11 cellular contexts compared by ENCODE assay signal in the genomic region with DNA sequence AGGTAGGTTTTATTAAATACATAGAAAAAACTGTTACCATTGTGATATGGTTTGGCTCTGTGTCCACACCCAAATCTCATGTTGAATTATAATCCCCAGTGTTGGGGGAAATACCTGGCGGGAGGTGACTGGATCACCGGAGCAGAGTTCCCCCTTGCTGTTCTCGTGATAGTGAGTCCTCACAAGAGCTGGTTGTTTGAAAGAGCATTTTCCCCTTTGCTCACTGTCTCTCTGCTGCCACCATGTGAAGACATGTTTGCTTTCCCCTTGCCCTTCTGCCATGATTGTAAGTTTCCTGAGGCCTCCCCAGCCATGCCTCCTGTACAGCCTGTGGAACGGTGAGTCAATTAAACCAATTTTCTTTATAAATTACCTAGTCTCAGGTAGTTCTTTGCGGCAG.
A peak's percentile ranks its signal among the peaks of the same experiment; 100 is the strongest.
DNase-seq lines count a peak whose midpoint lies in the region; ATAC-seq, FAIRE-seq and TF ChIP-seq lines count a peak whose summit lies in the region.
"Had no signal": no experiment of that assay in that cellular context is flagged by ENCODE, and none has a peak within 500 bp of the region (broad histone marks: within the 10 kb centered on the region; RNA-seq: fewer than 3 reads in every experiment).

No MANE protein-coding gene starts in this region.

- ATAC-seq in GM18867 (IDR thresholded peaks at IDR 0.05; ENCODE audit: unreplicated experiment): peak; percentile 64

- no peaks in the 10 kb centered on the region for H3K27me3 Mint-ChIP-seq in endothelial cell (ENCODE audit: unreplicated experiment)

- no peaks in the 10 kb centered on the region for H3K9me3 Mint-ChIP-seq in endothelial cell (ENCODE audit: unreplicated experiment)
- H3K9me3 Mint-ChIP-seq: mesothelial cell of epicardium had no signal

- DNase-seq in AG10803 (ENCODE audit: low read depth) (peak; percentile 6), NCI-H526 treated with DMSO at 0.1 percent for 48 hours (lab: John Stamatoyannopoulos, UW) (peak; percentile 24), endothelial cell (ENCODE audit: low spot score) (peak; percentile 7), urothelium cell line (ENCODE audit: low spot score) (no peak), iPS-NIHi11 (ENCODE audit: low spot score) (no peak), NCI-H1436 treated with DMSO at 0.1 percent for 48 hours (lab: John Stamatoyannopoulos, UW) (no peak), cardiac septum (ENCODE audit: low spot score) (no peak)
- DNase-seq: effector CD4-positive, alpha-beta T cell had no signal

- no peaks in the 10 kb centered on the region for H3K4me1 Mint-ChIP-seq in endothelial cell (ENCODE audit: unreplicated experiment)

- H3K36me3 Mint-ChIP-seq in endothelial cell (ENCODE audit: low read depth, unreplicated experiment): no peaks in the 10 kb centered on the region
- H3K36me3 Mint-ChIP-seq: mesothelial cell of epicardium had no signal

- H3K4me3 Mint-ChIP-seq in endothelial cell (ENCODE audit: unreplicated experiment): no peak overlapping the region
- H3K4me3 Mint-ChIP-seq: mesothelial cell of epicardium had no signal

- peak; percentile 29 for TF ChIP-seq CTCF in AG10803 (conservative IDR thresholded peaks at IDR 0.05; ENCODE audit: low read length)
- no peak for TF ChIP-seq CTCF in endothelial cell (IDR thresholded peaks at IDR 0.05; ENCODE audit: unreplicated experiment)

- intact Hi-C loops in cardiac septum (cut with DNase I): no loop called here

- no peak overlapping the region for H3K4me3 ChIP-seq in AG10803 (ENCODE audit: low read length)

- no peak for FAIRE-seq in urothelium cell line (lab: Jason Lieb, UNC)
- FAIRE-seq: G401.6 had no signal

- no peak overlapping the region for H3K27ac Mint-ChIP-seq in endothelial cell (ENCODE audit: unreplicated experiment)
- H3K27ac Mint-ChIP-seq: mesothelial cell of epicardium had no signal

Comparison
In these comparisons a context has a peak if more than half of its experiments do, and no peak if none do; other contexts are left out.
1. DNase-seq: peak in AG10803 (single experiment), NCI-H526 treated with DMSO at 0.1 percent for 48 hours (single experiment) and endothelial cell (single experiment); none in urothelium cell line (single experiment), iPS-NIHi11 (single experiment), NCI-H1436 treated with DMSO at 0.1 percent for 48 hours (single experiment) and cardiac septum (single experiment).